In the genomic region with DNA sequence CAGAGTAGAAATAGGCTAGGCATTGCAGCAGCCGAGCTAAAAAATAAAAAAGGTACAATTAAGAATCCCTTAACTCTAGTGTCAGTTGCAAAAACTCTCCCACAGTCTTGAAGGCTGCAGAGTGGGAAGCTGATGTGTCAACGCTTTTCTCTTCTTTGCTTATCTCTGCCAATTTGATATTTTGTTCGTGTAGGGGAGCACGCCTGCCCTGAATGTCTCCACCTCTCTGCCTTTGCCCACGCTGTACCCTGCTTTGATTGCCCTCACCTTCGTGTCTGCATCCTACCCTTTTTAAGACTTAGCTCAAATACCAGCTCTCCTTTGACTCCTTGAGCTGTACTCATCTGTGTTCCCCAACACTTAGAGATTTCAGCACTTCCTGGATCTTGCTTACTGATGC, we compare ENCODE assay signal across 18 cellular contexts.
DNase-seq lines count a peak whose midpoint lies in the region; ATAC-seq and TF ChIP-seq lines count a peak whose summit lies in the region.
"Had no signal": no experiment of that assay in that cellular context is flagged by ENCODE, and none has a peak within 500 bp of the region (broad histone marks: within the 10 kb centered on the region; RNA-seq: fewer than 3 reads in every experiment).

No MANE protein-coding gene starts in this region.

- no peak overlapping the region for H4K12ac ChIP-seq in trophoblast cell (ENCODE audit: low read depth, low read length)

- intact Hi-C loops in testis (cut with DNase I; ENCODE audit: low total_unique reads), result no loop called here
- intact Hi-C loops in Right ventricle myocardium superior (cut with DNase I), result no loop called here

- H3K4me3 ChIP-seq in mesendoderm (ENCODE audit: low read length), result no peak overlapping the region
- H3K4me3 ChIP-seq in trophoblast cell (ENCODE audit: low read depth, low read length), result no peak overlapping the region
- H3K4me3 ChIP-seq in testis, result no peak overlapping the region

- no peak overlapping the region for H4K8ac ChIP-seq in mesendoderm (ENCODE audit: low read depth, low read length)
- no peak overlapping the region for H4K8ac ChIP-seq in trophoblast cell (ENCODE audit: low read depth, low read length)

- peaks cover 2% of the 10 kb centered on the region for H3K4me1 ChIP-seq in mesendoderm (ENCODE audit: control insufficient read depth, low read depth, low read length)
- H3K4me1 ChIP-seq in trophoblast cell (ENCODE audit: control insufficient read depth in 1 of 2, insufficient read depth in 2 of 2, low read length in 2 of 2), result no peaks in the 10 kb centered on the region
- no peaks in the 10 kb centered on the region for H3K4me1 ChIP-seq in testis

- DNase-seq in caudate nucleus (lab: John Stamatoyannopoulos, UW) (peak in 43 of 61 donors; percentile 5 to 88 (median 37)), mesendoderm (no peak), trophoblast cell (no peak), testis (peak; percentile 14), retina (no peak), NK-92 (lab: John Stamatoyannopoulos, UW; ENCODE audit: unreplicated experiment) (no peak), Right ventricle myocardium superior (no peak)
- DNase-seq: C1 segment of cervical spinal cord; Calu3; CD4-positive, alpha-beta memory T cell; COR-L47; DMS53; DMS79 treated with DMSO at 0.1 percent for 48 hours; GF-D8; GOT3; H7 had no signal

- no peak overlapping the region for H2BK120ac ChIP-seq in mesendoderm (ENCODE audit: low read depth, low read length)
- no peak overlapping the region for H2BK120ac ChIP-seq in trophoblast cell (ENCODE audit: insufficient read depth, low read length, poor library complexity)

- H3K4me2 ChIP-seq in mesendoderm (ENCODE audit: low read length) (no peak overlapping the region), trophoblast cell (ENCODE audit: low read length) (no peak overlapping the region)

- no peak overlapping the region for H2BK5ac ChIP-seq in mesendoderm (ENCODE audit: low read length)
- no peak overlapping the region for H2BK5ac ChIP-seq in trophoblast cell (ENCODE audit: low read depth, low read length, poor library complexity)

- no peak overlapping the region for H2BK15ac ChIP-seq in mesendoderm (replicated peaks; ENCODE audit: low read depth)

- no peak overlapping the region for H2AFZ ChIP-seq in trophoblast cell (ENCODE audit: insufficient read depth, low read length, poor library complexity)

- no peak for TF ChIP-seq POLR2A in testis (IDR thresholded peaks at IDR 0.05)

- H4K5ac ChIP-seq in mesendoderm (ENCODE audit: low read length), result no peak overlapping the region

- no peak overlapping the region for H4K91ac ChIP-seq in trophoblast cell (ENCODE audit: low read depth, low read length)

- H3K18ac ChIP-seq in mesendoderm (ENCODE audit: low read length) (no peak overlapping the region), trophoblast cell (ENCODE audit: low read length) (no peak overlapping the region)

- no peak overlapping the region for H3K27ac ChIP-seq in caudate nucleus (ENCODE audit: low read depth, low read length)
- no peak overlapping the region for H3K27ac ChIP-seq in mesendoderm (ENCODE audit: low read depth, low read length)
- H3K27ac ChIP-seq in trophoblast cell (ENCODE audit: low read depth, low read length), result no peak overlapping the region
- no peak overlapping the region for H3K27ac ChIP-seq in testis

- no peak overlapping the region for H3K56ac ChIP-seq in mesendoderm (ENCODE audit: low read length)

- no peak for TF ChIP-seq CTCF in testis (IDR thresholded peaks at IDR 0.05)

- H3K14ac ChIP-seq in trophoblast cell (ENCODE audit: low read length), result no peak overlapping the region

- H3K36me3 ChIP-seq in mesendoderm (ENCODE audit: control insufficient read depth, insufficient read depth, low read length), result no peaks in the 10 kb centered on the region
- no peaks in the 10 kb centered on the region for H3K36me3 ChIP-seq in trophoblast cell (ENCODE audit: control insufficient read depth in 1 of 2, insufficient read depth in 2 of 2, low read length in 2 of 2)
- H3K36me3 ChIP-seq in testis (ENCODE audit: low read depth, missing control alignments), result no peaks in the 10 kb centered on the region

- H3K9ac ChIP-seq in mesendoderm (ENCODE audit: low read length), result no peak overlapping the region
- peak overlapping the region; percentile 41 for H3K9ac ChIP-seq in trophoblast cell (ENCODE audit: low read length)

- peaks cover 2% of the 10 kb centered on the region for H3K9me3 ChIP-seq in trophoblast cell (ENCODE audit: insufficient read depth, low read depth, low read length)
- H3K9me3 ChIP-seq in testis, result no peaks in the 10 kb centered on the region

- H3K23ac ChIP-seq in mesendoderm (ENCODE audit: low read length) (no peak overlapping the region), trophoblast cell (ENCODE audit: low read length) (no peak overlapping the region)

- H3K27me3 ChIP-seq in mesendoderm (ENCODE audit: insufficient read depth, low read length, poor library complexity) (no peaks in the 10 kb centered on the region), trophoblast cell (ENCODE audit: insufficient read depth, low read length) (no peaks in the 10 kb centered on the region), testis (no peaks in the 10 kb centered on the region)

- no peak overlapping the region for H2AK5ac ChIP-seq in mesendoderm (ENCODE audit: low read length)
- H2AK5ac ChIP-seq in trophoblast cell (ENCODE audit: low read length), result no peak overlapping the region

- no peaks in the 10 kb centered on the region for H3K79me1 ChIP-seq in mesendoderm (ENCODE audit: low read length)
- H3K79me1 ChIP-seq in trophoblast cell (ENCODE audit: low read length), result no peaks in the 10 kb centered on the region

- no peak overlapping the region for H2BK12ac ChIP-seq in trophoblast cell (ENCODE audit: low read length)

- peak overlapping the region; percentile 10 for H3K4ac ChIP-seq in mesendoderm (ENCODE audit: low read depth, low read length)
- no peak overlapping the region for H3K4ac ChIP-seq in trophoblast cell (ENCODE audit: low read depth, low read length)

- H3K79me2 ChIP-seq in mesendoderm (ENCODE audit: control insufficient read depth, insufficient read depth, low read length) (no peaks in the 10 kb centered on the region), trophoblast cell (ENCODE audit: control insufficient read depth, insufficient read depth, low read length, poor library complexity) (no peaks in the 10 kb centered on the region)

- no CpG with 5 or more reads among the region's 6 CpGs for WGBS in mesendoderm (ENCODE audit: extremely low coverage, insufficient coverage, low lambda C conversion rate)
- WGBS in trophoblast cell (ENCODE audit: extremely low coverage, insufficient coverage, insufficient read length), result no CpG with 5 or more reads among the region's 6 CpGs
- 53 to 69% methylated on average over 6 of the region's 6 CpGs for WGBS in testis, 2 donors

- ATAC-seq in HG03159 (IDR thresholded peaks at IDR 0.05; ENCODE audit: unreplicated experiment) (no peak), Right ventricle myocardium superior (ENCODE audit: poor library complexity) (no peak)
- ATAC-seq: HCT116 had no signal

Comparison
In these comparisons a context has a peak if more than half of its experiments do, and no peak if none do; other contexts are left out.
1. DNase-seq: peak in caudate nucleus (43 of 61) and testis (single experiment); none in mesendoderm (single experiment), trophoblast cell (0 of 2), retina (single experiment), NK-92 (single experiment) and Right ventricle myocardium superior (single experiment).